27 cellular contexts compared by ENCODE assay signal in genomic region chr7:4265676-4266075, GRCh38.
"Had no signal": no experiment of that assay in that cellular context is flagged by ENCODE, and none has a peak within 500 bp of the region (broad histone marks: within the 10 kb centered on the region; RNA-seq: fewer than 3 reads in every experiment).

No MANE protein-coding gene starts in this region.

- H3K27ac Mint-ChIP-seq: activated CD4-positive, alpha-beta memory T cell treated with anti-CD3 and anti-CD28 coated beads, Interleukin-2, amount 10 ng/mL, durations not matched to agents 7 days and 5 days; activated CD4-positive, alpha-beta T cell treated with anti-CD3 and anti-CD28 coated beads for 36 hours; activated naive CD4-positive, alpha-beta T cell treated with anti-CD3 and anti-CD28 coated beads, Interleukin-2, amount 50 U/mL, for 72 hours had no signal

- H3K4me3 ChIP-seq: MG63, SK-N-MC had no signal

- H3K9me3 Mint-ChIP-seq: activated T-cell treated with anti-CD3 and anti-CD28 coated beads, Interleukin-2, amount 50 U/mL, for 4 hours; brain had no signal

- H3K9me3 ChIP-seq: MG63 had no signal

- H3K27me3 ChIP-seq: MG63 had no signal

- H3K4me1 Mint-ChIP-seq: activated CD4-positive, alpha-beta memory T cell treated with anti-CD3 and anti-CD28 coated beads, Interleukin-2, amount 10 ng/mL, durations not matched to agents 7 days and 5 days; activated CD4-positive, alpha-beta T cell treated with anti-CD3 and anti-CD28 coated beads for 36 hours had no signal

- DNase-seq: activated CD4-positive, alpha-beta memory T cell treated with anti-CD3 and anti-CD28 coated beads, Interleukin-2, amount 10 ng/mL, durations not matched to agents 7 days and 5 days; activated CD4-positive, alpha-beta T cell treated with anti-CD3 and anti-CD28 coated beads, Interleukin-2, amount 50 U/mL, for 1 hour; activated effector memory CD4-positive, alpha-beta T cell treated with anti-CD3 and anti-CD28 coated beads, Interleukin-2, amount 50 U/mL, for 16 hours; activated naive CD4-positive, alpha-beta T cell treated with Interleukin-2 at 50 U/mL for 16 hours; activated T-cell treated with anti-CD3 and anti-CD28 coated beads, Interleukin-2, amount 50 U/mL, for 4 hours; amygdala; MG63; MV-4-11; NCI-H1092 treated with DMSO at 0.1 percent for 48 hours; NCI-H1436; NCI-H1694 treated with DMSO at 0.1 percent for 48 hours; NCI-H2029 treated with DMSO at 0.1 percent for 48 hours; NCI-H345; NCI-H510A; NCI-H526 treated with DMSO at 0.1 percent for 48 hours; NCI-H82; NK-92 treated with Interleukin-12 subunit alpha and Interleukin-12 subunit beta, amount 100 ng/mL, for 24 hours; OCI-M1; RPMI8226; T-helper 1 cell; WERI-Rb-1 had no signal

- H3K36me3 Mint-ChIP-seq: brain had no signal

- H3K27ac ChIP-seq: SK-N-MC, WERI-Rb-1 had no signal

- H3K4me3 Mint-ChIP-seq: activated CD4-positive, alpha-beta memory T cell treated with anti-CD3 and anti-CD28 coated beads, Interleukin-2, amount 10 ng/mL, durations not matched to agents 7 days and 5 days; activated CD4-positive, alpha-beta T cell treated with anti-CD3 and anti-CD28 coated beads for 36 hours; activated T-cell treated with anti-CD3 and anti-CD28 coated beads, Interleukin-2, amount 50 U/mL, for 4 hours; brain had no signal

- H3K36me3 ChIP-seq: MG63, WERI-Rb-1 had no signal

- ATAC-seq: activated CD4-positive, alpha-beta T cell treated with anti-CD3 and anti-CD28 coated beads for 36 hours; activated naive CD4-positive, alpha-beta T cell treated with anti-CD3 and anti-CD28 coated beads, Interleukin-2, amount 50 U/mL, for 72 hours; activated T-cell treated with anti-CD3 and anti-CD28 coated beads, Interleukin-2, amount 50 U/mL, for 4 hours; Panc1; Right ventricle myocardium inferior had no signal

- H3K27me3 Mint-ChIP-seq: activated CD4-positive, alpha-beta memory T cell treated with anti-CD3 and anti-CD28 coated beads, Interleukin-2, amount 10 ng/mL, durations not matched to agents 7 days and 5 days; brain had no signal
